ENCODE assay signal across 8 cellular contexts in genomic region chr12:80709811-80710726, GRCh38. TPM values are rescaled to one million over a fixed set of nuclear protein-coding genes. Genes with fewer than 3 reads are reported as not detected.
A peak's percentile ranks its signal among the peaks of the same experiment; 100 is the strongest.
DNase-seq lines count a peak whose midpoint lies in the region; ATAC-seq and TF ChIP-seq lines count a peak whose summit lies in the region.

No MANE protein-coding gene starts in this region.

- H3K36me3 ChIP-seq in GM23338 (ENCODE audit: insufficient read depth) (no peaks in the 10 kb centered on the region), iPS-20b (ENCODE audit: insufficient read depth, low read depth, low read length) (no peaks in the 10 kb centered on the region)

- POLR2A ChIA-PET in GM10248 (lab: Yijun Ruan, JAX): no interaction called here

- no peaks in the 10 kb centered on the region for H3K9me2 ChIP-seq in GM23338 (ENCODE audit: insufficient read depth)

- no peaks in the 10 kb centered on the region for H3K9me3 ChIP-seq in iPS-20b (ENCODE audit: insufficient read depth, low read depth, low read length)

- ATAC-seq in GM23338: peak; percentile 33
- no peak for ATAC-seq in HG03159 (IDR thresholded peaks at IDR 0.05; ENCODE audit: unreplicated experiment)

- peak overlapping the region; percentile 3; the same call in 1 of the 2 replicates for H2AFZ ChIP-seq in GM23338

- peaks cover 12% of the 10 kb centered on the region; the same call in 1 of the 2 replicates for H3F3A ChIP-seq in GM23338 (replicated peaks; ENCODE audit: low read depth)

- H3K4me1 ChIP-seq in GM23338 (ENCODE audit: insufficient read depth): peaks cover 70% of the 10 kb centered on the region
- H3K4me1 ChIP-seq in iPS-20b (ENCODE audit: insufficient read depth, low read length): peaks cover 24% of the 10 kb centered on the region; the same call in 1 of the 2 replicates

- DNase-seq in GM10248 (ENCODE audit: extremely low spot score): no peak
- peak; percentile 87 for DNase-seq in GM23338 (ENCODE audit: low spot score)
- DNase-seq in NCI-H226: peak; percentile 14
- no peak for DNase-seq in cerebellar nuclear complex (lab: John Stamatoyannopoulos, UW)
- DNase-seq in stimulated activated CD4-positive, alpha-beta T cell treated with anti-CD3 and anti-CD28 coated beads, Interleukin-4, amount 100 ng/mL, for 24 hours: no peak
- DNase-seq in EL: no peak

- no peaks in the 10 kb centered on the region for H3K79me2 ChIP-seq in GM23338 (replicated peaks; ENCODE audit: insufficient read depth)

- peaks cover 61% of the 10 kb centered on the region for H3K4me1 Mint-ChIP-seq in GM23338

- peak overlapping the region; percentile 75 for H3K4me3 Mint-ChIP-seq in GM23338

- no peak overlapping the region for H3K27ac ChIP-seq in GM23338 (ENCODE audit: low read depth)
- no peak overlapping the region for H3K27ac ChIP-seq in iPS-20b (ENCODE audit: low read length)

- CTCF ChIA-PET in GM10248 (lab: Yijun Ruan, JAX): interaction anchor here (0.7 to 1.5 kb wide), 19 partner anchors 8 to 418 kb away, joined by 3 to 9 read pairs (median 4); no protein-coding TSS in a partner anchor

- H3K9me3 Mint-ChIP-seq in GM23338: no peaks in the 10 kb centered on the region

- TF ChIP-seq CTCF in GM10248 (IDR thresholded peaks at IDR 0.05; ENCODE audit: control extremely low read depth, extremely low read depth, low read depth, missing control alignments): peak; percentile 48
- peak; percentile 88 to 99 for TF ChIP-seq CTCF in GM23338 (conservative IDR thresholded peaks at IDR 0.05; ENCODE audit: low read depth in 2 of 2)

- peaks cover 84% of the 10 kb centered on the region for H3K27me3 Mint-ChIP-seq in GM23338 (ENCODE audit: insufficient read depth, low read depth, poor library complexity)

- H3K36me3 Mint-ChIP-seq in GM23338 (ENCODE audit: low read depth): no peaks in the 10 kb centered on the region

- no peak overlapping the region for H3K9ac ChIP-seq in iPS-20b (ENCODE audit: low read depth, low read length)

- H3K4me3 ChIP-seq in GM23338: peak overlapping the region; percentile 50
- peak overlapping the region; percentile 21; the same call in 1 of the 2 replicates for H3K4me3 ChIP-seq in iPS-20b (ENCODE audit: low read length)

- H3K4me2 ChIP-seq in GM23338: peak overlapping the region; percentile 90

- peaks cover 100% of the 10 kb centered on the region for H3K27me3 ChIP-seq in GM23338 (ENCODE audit: insufficient read depth)
- H3K27me3 ChIP-seq in iPS-20b (ENCODE audit: insufficient read depth, low read length): peaks cover 59% of the 10 kb centered on the region

- no peak overlapping the region for H3K27ac Mint-ChIP-seq in GM23338

- peaks cover 9% of the 10 kb centered on the region; the same call in 1 of the 2 replicates for H4K20me1 ChIP-seq in GM23338 (replicated peaks; ENCODE audit: insufficient read depth)

TF ChIP-seq in GM23338, 12 proteins besides CTCF, POLR2A, EP300 and RAD21:
- peak; percentile 48 for TF ChIP-seq EZH2 (IDR thresholded peaks at IDR 0.05; ENCODE audit: low read depth, unreplicated experiment)
- no peak for TF ChIP-seq POLR2AphosphoS5 (IDR thresholded peaks at IDR 0.05; ENCODE audit: low read depth)

RNA-seq across cellular contexts. Expression of gene MYF6, which starts 2.6 kb away (rescaled TPM):
- not detected in 2 replicates for total RNA-seq in GM23338 (2014; rRNA removed; shearing (Covaris generic))
- not detected in 2 replicates for polyA plus RNA-seq in GM23338 (2016; fragmentation: Nextera tagmentation; extraction: Ambion mirVana)

RNA-seq across cellular contexts. Expression of gene MYF5, which starts 6.6 kb away (rescaled TPM):
- total RNA-seq in GM23338 (2014; rRNA removed; shearing (Covaris generic)): not detected in 2 replicates
- not detected in 2 replicates for polyA plus RNA-seq in GM23338 (2016; fragmentation: Nextera tagmentation; extraction: Ambion mirVana)

Comparison
In these comparisons a context has a peak if more than half of its experiments do, and no peak if none do; other contexts are left out.
1. DNase-seq: peak in GM23338 (single experiment) and NCI-H226 (single experiment); none in GM10248 (single experiment), cerebellar nuclear complex (0 of 2), stimulated activated CD4-positive, alpha-beta T cell treated with anti-CD3 and anti-CD28 coated beads, Interleukin-4, amount 100 ng/mL, for 24 hours (single experiment) and EL (single experiment).